In genomic region chr17:77941004-77941403, GRCh38 we compare ENCODE assay signal across 22 cellular contexts. TPM values are rescaled to one million over a fixed set of nuclear protein-coding genes. Genes with fewer than 3 reads are reported as not detected.
DNase-seq lines count a peak whose midpoint lies in the region; ATAC-seq lines count a peak whose summit lies in the region.
"Had no signal": no experiment of that assay in that cellular context is flagged by ENCODE, and none has a peak within 500 bp of the region (broad histone marks: within the 10 kb centered on the region; RNA-seq: fewer than 3 reads in every experiment).

No MANE protein-coding gene starts in this region.

- no peaks in the 10 kb centered on the region for H3K27me3 ChIP-seq in layer of hippocampus (ENCODE audit: control insufficient read depth, insufficient read depth, low read length)
- H3K27me3 ChIP-seq: BLaER1 had no signal

- intact Hi-C loops in Right ventricle myocardium inferior (cut with DNase I) (no loop called here), left cardiac atrium (cut with DNase I) (no loop called here)

- H3K27ac ChIP-seq in cingulate gyrus (ENCODE audit: low read depth, low read length) (peak overlapping the region; percentile 99), layer of hippocampus (ENCODE audit: low read depth, low read length) (peak overlapping the region; percentile 99), substantia nigra (ENCODE audit: low read depth, low read length, poor library complexity, severe bottlenecking) (peak overlapping the region; percentile 100)
- H3K27ac ChIP-seq: 22Rv1, BLaER1, C4-2B, GM23248 had no signal

- ATAC-seq in Right ventricle myocardium inferior (no peak), left cardiac atrium (no peak), HG02938 (IDR thresholded peaks at IDR 0.05; ENCODE audit: unreplicated experiment) (no peak)
- ATAC-seq: CD8-positive, alpha-beta T cell; GM12878; HCT116 had no signal

- DNase-seq in Right ventricle myocardium inferior (ENCODE audit: missing footprints) (peak; percentile 11), left cardiac atrium (no peak), substantia nigra (lab: John Stamatoyannopoulos, UW) (no peak), NCI-H446 (lab: John Stamatoyannopoulos, UW) (no peak), NCI-H748 (lab: John Stamatoyannopoulos, UW; ENCODE audit: unreplicated experiment) (no peak)
- DNase-seq: Caco-2; CD4-positive, CD25-positive, alpha-beta regulatory T cell; CD8-positive, alpha-beta T cell; DMS153; DMS79; EL; GDM1; GM23248; H9 had no signal

RNA-seq across cellular contexts. Expression of gene TNRC6C, which starts 17.5 kb away (rescaled TPM):
- 21.0 TPM for total RNA-seq in Right ventricle myocardium inferior
- 10 to 100 TPM; 21.1 to 24.5 TPM for total RNA-seq in left cardiac atrium
